In the genomic region with DNA sequence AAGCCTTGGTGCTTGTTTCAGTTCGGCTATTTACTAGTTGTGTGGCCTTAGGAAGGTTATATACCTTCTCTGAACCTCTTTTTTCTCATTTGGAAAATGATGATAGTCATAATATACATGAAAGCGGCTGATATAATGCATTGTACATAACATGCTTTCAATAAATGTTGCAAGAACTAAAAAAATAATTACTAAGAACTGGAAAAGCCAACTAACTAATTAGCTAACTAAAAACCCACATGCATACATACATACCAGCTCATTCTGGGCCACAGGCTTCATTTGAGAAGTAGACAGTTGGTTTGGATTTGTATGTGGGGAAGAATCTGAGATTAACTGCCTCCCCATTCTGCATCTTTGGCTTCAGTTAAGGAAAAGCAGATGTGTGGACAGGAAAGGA, we compare ENCODE assay signal across 24 cellular contexts.
"Had no signal": no experiment of that assay in that cellular context is flagged by ENCODE, and none has a peak within 500 bp of the region (broad histone marks: within the 10 kb centered on the region; RNA-seq: fewer than 3 reads in every experiment).

No MANE protein-coding gene starts in this region.

- H3K27me3 ChIP-seq: neural progenitor cell, ovary, right lobe of liver, sigmoid colon, stomach, thyroid gland, tibial nerve, upper lobe of left lung, vagina had no signal

- H3K9me3 ChIP-seq: ovary, right lobe of liver, sigmoid colon, stomach, thoracic aorta, thyroid gland, upper lobe of left lung, vagina had no signal

- H3K4me1 ChIP-seq: parathyroid adenoma, psoas muscle, right lobe of liver, sigmoid colon, stomach, thyroid gland, tibial nerve, upper lobe of left lung, vagina had no signal

- H3K27ac ChIP-seq: neural progenitor cell, ovary, parathyroid adenoma, psoas muscle, right lobe of liver, sigmoid colon, stomach, thoracic aorta, thyroid gland, tibial nerve, upper lobe of left lung, vagina had no signal

- H3K36me3 ChIP-seq: neural progenitor cell, ovary, right lobe of liver, sigmoid colon, stomach, thoracic aorta, thyroid gland, tibial nerve, upper lobe of left lung, vagina had no signal

- H2AFZ ChIP-seq: neural progenitor cell, parathyroid adenoma had no signal

- DNase-seq: natural killer cell; occipital lobe; ovary; posterior cingulate gyrus; psoas muscle; right cardiac atrium; right lobe of liver; sigmoid colon; small intestine; stimulated activated CD4-positive, alpha-beta T cell treated with anti-CD3 and anti-CD28 coated beads, Interleukin-15, amount 100 ng/mL, for 24 hours; stimulated activated CD4-positive, alpha-beta T cell treated with anti-CD3 and anti-CD28 coated beads, Interleukin-2, amount 100 ng/mL, for 24 hours; stimulated activated CD4-positive, alpha-beta T cell treated with anti-CD3 and anti-CD28 coated beads, Interleukin-2, amount 100 ng/mL, for 48 hours; stimulated activated CD4-positive, alpha-beta T cell treated with anti-CD3 and anti-CD28 coated beads, Interleukin-4, amount 100 ng/mL, for 24 hours; stimulated activated naive B cell treated with anti-CD40 and anti-IgM and Interleukin-4, amounts not matched to agents 10 μg/mL and 1 μg/mL and 100 μg/mL, for 72 hours; stimulated activated naive CD4-positive, alpha-beta T cell treated with Interleukin-2 at 50 U/mL for 16 hours; stomach; thyroid gland; trophoblast cell; upper lobe of left lung had no signal

- H3K79me2 ChIP-seq: parathyroid adenoma had no signal

- H3K4me2 ChIP-seq: neural progenitor cell had no signal

- H3K4me3 ChIP-seq: neural progenitor cell, ovary, psoas muscle, right lobe of liver, sigmoid colon, stomach, thoracic aorta, thyroid gland, tibial nerve, upper lobe of left lung, vagina had no signal

- H3K9ac ChIP-seq: neural progenitor cell, parathyroid adenoma had no signal
